14 cellular contexts compared by ENCODE assay signal in genomic region chr4:144350706-144351105, GRCh38.
"Had no signal": no experiment of that assay in that cellular context is flagged by ENCODE, and none has a peak within 500 bp of the region (broad histone marks: within the 10 kb centered on the region; RNA-seq: fewer than 3 reads in every experiment).

No MANE protein-coding gene starts in this region.

- H3K27ac ChIP-seq: esophagus muscularis mucosa, gastrocnemius medialis, parathyroid adenoma, upper lobe of left lung had no signal

- H3K4me3 ChIP-seq: esophagus muscularis mucosa, gastrocnemius medialis, upper lobe of left lung had no signal

- H3K9me3 ChIP-seq: esophagus muscularis mucosa, gastrocnemius medialis, upper lobe of left lung had no signal

- H3K4me1 ChIP-seq: esophagus muscularis mucosa, gastrocnemius medialis, parathyroid adenoma, upper lobe of left lung had no signal

- DNase-seq: activated CD4-positive, alpha-beta memory T cell treated with anti-CD3 and anti-CD28 coated beads, Interleukin-2, amount 10 ng/mL, durations not matched to agents 7 days and 5 days; activated CD4-positive, alpha-beta T cell treated with anti-CD3 and anti-CD28 coated beads for 1 hour; activated CD8-positive, alpha-beta memory T cell treated with anti-CD3 and anti-CD28 coated beads, Interleukin-2, amount 50 U/mL, for 4 hours; activated gamma-delta T cell treated with Interleukin-2 at 50 U/mL for 16 hours; activated naive CD8-positive, alpha-beta T cell treated with anti-CD3 and anti-CD28 coated beads for 36 hours; activated T-cell treated with anti-CD3 and anti-CD28 coated beads, Interleukin-2, amount 50 U/mL, for 72 hours; cerebellar nuclear complex; dermis blood vessel endothelial cell; gastrocnemius medialis; midbrain; stimulated activated CD4-positive, alpha-beta T cell treated with anti-CD3 and anti-CD28 coated beads, Interleukin-4, amount 100 ng/mL, for 24 hours; upper lobe of left lung had no signal

- ATAC-seq: activated T-cell treated with anti-CD3 and anti-CD28 coated beads, Interleukin-2, amount 50 U/mL, for 72 hours; gastrocnemius medialis had no signal

- H3K79me2 ChIP-seq: parathyroid adenoma had no signal

- H3K27me3 ChIP-seq: esophagus muscularis mucosa, upper lobe of left lung had no signal

- H3K9ac ChIP-seq: parathyroid adenoma had no signal

- H3K36me3 ChIP-seq: esophagus muscularis mucosa, gastrocnemius medialis, upper lobe of left lung had no signal

- H2AFZ ChIP-seq: parathyroid adenoma had no signal
